Comparison of ENCODE assay signal across 1 cellular context in the genomic region with DNA sequence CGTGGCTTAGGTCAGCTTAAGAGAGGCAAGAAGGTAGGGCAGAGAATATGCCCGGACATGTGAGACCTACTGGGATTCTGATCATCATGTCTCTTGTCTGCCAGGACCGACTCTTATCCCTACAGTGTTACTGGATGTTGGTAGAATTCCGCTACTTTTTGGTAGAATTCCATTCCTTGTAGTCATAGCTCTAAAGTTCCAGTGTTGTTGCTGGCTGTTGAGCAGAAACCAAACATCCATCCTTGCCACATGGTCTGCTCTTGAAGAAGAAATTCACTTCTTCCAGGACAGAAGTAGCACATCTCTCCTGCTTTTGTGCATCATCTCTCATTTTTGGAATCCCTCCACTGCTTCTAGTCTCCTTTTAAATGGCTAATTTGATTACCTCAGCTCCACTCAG.
TF ChIP-seq lines count a peak whose summit lies in the region.

No MANE protein-coding gene starts in this region.

TF ChIP-seq in SK-N-SH treated with all-trans-retinoic acid at 6 μM for 48 hours, 23 proteins besides CTCF, POLR2A, EP300 and RAD21 (continued from another document):
- TF ChIP-seq ZC3H10 (CRISPR knock-in tag; IDR thresholded peaks at IDR 0.05) (no peak), SNAI2 (CRISPR knock-in tag; IDR thresholded peaks at IDR 0.05) (no peak), ISL1 (CRISPR knock-in tag; IDR thresholded peaks at IDR 0.05) (no peak)
TF ChIP-seq in SK-N-SH treated with all-trans-retinoic acid at 6 μM for 48 hours: peak in this region for 0.
